Comparison of ENCODE assay signal across 9 cellular contexts in the genomic region with DNA sequence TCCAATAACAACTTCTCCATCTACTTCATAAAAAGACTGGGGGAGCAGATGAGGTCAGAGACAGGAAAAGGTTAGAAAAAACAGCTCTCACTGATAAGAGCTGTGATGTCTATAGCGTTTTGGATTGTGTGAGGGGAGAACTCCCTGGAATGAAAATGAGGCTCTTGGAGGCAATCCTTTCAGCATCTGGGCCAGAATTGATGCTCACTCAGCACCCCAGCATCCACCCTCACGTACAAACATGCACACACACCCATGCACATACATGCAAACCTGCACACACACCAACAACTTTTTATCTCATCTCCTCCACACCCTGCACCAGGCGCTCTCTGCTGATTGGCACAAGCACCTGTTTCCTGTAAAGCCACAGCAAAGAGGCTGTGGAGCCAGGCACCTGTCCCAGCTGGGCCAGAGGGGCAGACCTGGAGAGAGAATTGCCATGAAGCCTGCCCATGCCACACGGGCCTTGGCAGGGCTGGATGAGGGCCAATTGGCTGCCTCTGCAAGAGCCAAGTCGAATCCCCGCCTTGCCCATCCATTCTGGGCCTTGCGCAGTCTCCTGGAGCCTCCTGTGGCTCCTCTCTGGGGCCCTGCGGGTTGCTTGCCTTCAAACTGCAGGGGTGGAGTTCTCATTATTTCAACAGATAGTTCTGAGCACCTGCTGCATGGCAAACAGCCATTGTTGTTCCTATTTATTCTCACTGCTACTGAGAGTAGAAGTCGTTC. TPM values are rescaled to one million over a fixed set of nuclear protein-coding genes. Genes with fewer than 3 reads are reported as not detected.
A peak's percentile ranks its signal among the peaks of the same experiment; 100 is the strongest.
DNase-seq lines count a peak whose midpoint lies in the region; ATAC-seq lines count a peak whose summit lies in the region.
"Had no signal": no experiment of that assay in that cellular context is flagged by ENCODE, and none has a peak within 500 bp of the region (broad histone marks: within the 10 kb centered on the region; RNA-seq: fewer than 3 reads in every experiment).

No MANE protein-coding gene starts in this region.

- peak; percentile 45 to 50 for ATAC-seq in activated T-cell treated with anti-CD3 and anti-CD28 coated beads, Interleukin-2, amount 50 U/mL, for 4 hours
- no peak for ATAC-seq in HG03045 (IDR thresholded peaks at IDR 0.05; ENCODE audit: unreplicated experiment)
- ATAC-seq in HG03457 (IDR thresholded peaks at IDR 0.05; ENCODE audit: unreplicated experiment) = no peak

- no peak overlapping the region for H3K4me3 Mint-ChIP-seq in activated T-cell treated with anti-CD3 and anti-CD28 coated beads, Interleukin-2, amount 50 U/mL, for 4 hours

- H3K4me1 Mint-ChIP-seq in activated T-cell treated with anti-CD3 and anti-CD28 coated beads, Interleukin-2, amount 50 U/mL, for 4 hours (ENCODE audit: low read depth) = peaks cover 67% of the 10 kb centered on the region

- no peaks in the 10 kb centered on the region for H3K27me3 Mint-ChIP-seq in activated T-cell treated with anti-CD3 and anti-CD28 coated beads, Interleukin-2, amount 50 U/mL, for 4 hours (ENCODE audit: low read depth)

- no peaks in the 10 kb centered on the region for H3K9me3 Mint-ChIP-seq in activated T-cell treated with anti-CD3 and anti-CD28 coated beads, Interleukin-2, amount 50 U/mL, for 4 hours

- DNase-seq in DMS79 treated with DMSO at 0.1 percent for 48 hours (lab: John Stamatoyannopoulos, UW) (peak; percentile 96), NCI-H226 (peak; percentile 52), mucosa of gallbladder (ENCODE audit: low spot score) (peak; percentile 24), A172 (ENCODE audit: low spot score) (no peak)
- DNase-seq in activated T-cell treated with anti-CD3 and anti-CD28 coated beads, Interleukin-2, amount 50 U/mL, for 4 hours = no peak
- no peak for DNase-seq in NK-92 treated with Interleukin-12 subunit alpha and Interleukin-12 subunit beta, amount 100 ng/mL, for 24 hours (lab: John Stamatoyannopoulos, UW)
- DNase-seq: hippocampal formation had no signal

- peaks cover 15% of the 10 kb centered on the region for H3K36me3 Mint-ChIP-seq in activated T-cell treated with anti-CD3 and anti-CD28 coated beads, Interleukin-2, amount 50 U/mL, for 4 hours (ENCODE audit: insufficient read depth)

RNA-seq across cellular contexts. Expression of a gene that starts 53.1 kb away (rescaled TPM):
- 10 to 100 TPM; 11.5 to 15.0 (median 12.9) TPM for total RNA-seq in activated T-cell treated with anti-CD3 and anti-CD28 coated beads, Interleukin-2, amount 50 U/mL, for 4 hours
- 9.5 TPM for total RNA-seq in mucosa of gallbladder
- 0.14 and 0.91 TPM in 2 replicates for total RNA-seq in A172 (2014; rRNA removed; shearing (Covaris generic))

Comparison
In these comparisons a context has a peak if more than half of its experiments do, and no peak if none do; other contexts are left out.
1. DNase-seq: peak in DMS79 treated with DMSO at 0.1 percent for 48 hours (single experiment), NCI-H226 (single experiment) and mucosa of gallbladder (single experiment); none in activated T-cell treated with anti-CD3 and anti-CD28 coated beads, Interleukin-2, amount 50 U/mL, for 4 hours (single experiment), NK-92 treated with Interleukin-12 subunit alpha and Interleukin-12 subunit beta, amount 100 ng/mL, for 24 hours (single experiment) and A172 (single experiment).
2. ATAC-seq: peak in activated T-cell treated with anti-CD3 and anti-CD28 coated beads, Interleukin-2, amount 50 U/mL, for 4 hours (2 of 2); none in HG03045 (single experiment) and HG03457 (single experiment).